18 cellular contexts compared by ENCODE assay signal in genomic region chr4:6410078-6410477, GRCh38.
"Had no signal": no experiment of that assay in that cellular context is flagged by ENCODE, and none has a peak within 500 bp of the region (broad histone marks: within the 10 kb centered on the region; RNA-seq: fewer than 3 reads in every experiment).

No MANE protein-coding gene starts in this region.

- H3K27ac ChIP-seq: coronary artery, esophagus squamous epithelium, gastrocnemius medialis, thyroid gland, VCaP had no signal

- H3K4me1 ChIP-seq: esophagus squamous epithelium, gastrocnemius medialis, thyroid gland had no signal

- H3K4me3 ChIP-seq: coronary artery, esophagus squamous epithelium, gastrocnemius medialis, thyroid gland had no signal

- H3K36me3 ChIP-seq: esophagus squamous epithelium, gastrocnemius medialis, thyroid gland had no signal

- H3K9me3 ChIP-seq: esophagus squamous epithelium, gastrocnemius medialis, thyroid gland had no signal

- DNase-seq: activated CD4-positive, alpha-beta T cell treated with anti-CD3 and anti-CD28 coated beads, Interleukin-2, amount 10 ng/mL, durations not matched to agents 7 days and 5 days; activated CD8-positive, alpha-beta memory T cell treated with anti-CD3 and anti-CD28 coated beads, Interleukin-2, amount 10 ng/mL, durations not matched to agents 7 days and 5 days; activated CD8-positive, alpha-beta T cell treated with anti-CD3 and anti-CD28 coated beads for 36 hours; activated effector memory CD4-positive, alpha-beta T cell treated with anti-CD3 and anti-CD28 coated beads, Interleukin-2, amount 50 U/mL, for 16 hours; activated naive CD4-positive, alpha-beta T cell treated with anti-CD3 and anti-CD28 coated beads, Interleukin-2, amount 50 U/mL, for 16 hours; activated naive CD8-positive, alpha-beta T cell treated with anti-CD3 and anti-CD28 coated beads, Interleukin-2, amount 50 U/mL, for 24 hours; activated T-cell treated with anti-CD3 and anti-CD28 coated beads for 4 hours; cerebellar nuclear complex; endodermal cell; esophagus squamous epithelium; gastrocnemius medialis; head of caudate nucleus; hypothalamus; stimulated activated CD4-positive, alpha-beta T cell treated with anti-CD3 and anti-CD28 coated beads, Interleukin-4, amount 100 ng/mL, for 24 hours; substantia nigra; thyroid gland had no signal

- H3K27me3 ChIP-seq: thyroid gland had no signal

- ATAC-seq: activated CD8-positive, alpha-beta memory T cell treated with anti-CD3 and anti-CD28 coated beads, Interleukin-2, amount 10 ng/mL, durations not matched to agents 7 days and 5 days; activated CD8-positive, alpha-beta T cell treated with anti-CD3 and anti-CD28 coated beads for 36 hours; gastrocnemius medialis had no signal
